20 cellular contexts compared by ENCODE assay signal in the genomic region with DNA sequence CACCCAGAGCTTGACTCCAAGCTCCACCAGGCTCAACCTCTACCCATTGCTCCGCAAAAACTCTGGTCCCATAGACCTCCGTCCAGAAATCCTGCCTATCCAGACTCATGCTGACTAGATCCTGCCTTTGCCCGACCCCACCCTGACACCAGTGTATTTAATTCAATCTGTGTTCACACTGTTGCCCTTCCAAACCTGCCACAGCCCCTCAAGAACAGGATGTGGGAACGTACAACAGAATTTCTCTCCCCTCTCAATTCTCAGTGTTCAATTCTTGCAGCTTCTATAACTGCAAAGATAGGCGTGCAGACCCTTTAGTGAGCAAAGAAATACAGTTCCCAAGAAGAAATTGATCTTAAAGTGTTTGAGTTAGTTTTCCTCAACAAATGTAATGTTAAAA.
DNase-seq lines count a peak whose midpoint lies in the region; ATAC-seq and TF ChIP-seq lines count a peak whose summit lies in the region.
"Had no signal": no experiment of that assay in that cellular context is flagged by ENCODE, and none has a peak within 500 bp of the region (broad histone marks: within the 10 kb centered on the region; RNA-seq: fewer than 3 reads in every experiment).

No MANE protein-coding gene starts in this region.

- H2AFZ ChIP-seq in Loucy (ENCODE audit: low read length), result no peak overlapping the region
- no peak overlapping the region for H2AFZ ChIP-seq in smooth muscle cell (ENCODE audit: low read depth)

- H3K4me1 ChIP-seq in Loucy (ENCODE audit: insufficient read depth, low read length, poor library complexity, severe bottlenecking) (peaks cover 21% of the 10 kb centered on the region), smooth muscle cell (ENCODE audit: low read depth) (no peaks in the 10 kb centered on the region)
- H3K4me1 ChIP-seq: Caco-2 had no signal

- H3K4me3 ChIP-seq in Jurkat, Clone E6-1 (ENCODE audit: low read length), result no peak overlapping the region
- H3K4me3 ChIP-seq in Loucy (ENCODE audit: low read length, poor library complexity, severe bottlenecking) (no peak overlapping the region), smooth muscle cell (no peak overlapping the region)
- H3K4me3 ChIP-seq: BLaER1 treated with 17β-estradiol and CSF1 and Interleukin-3, amounts not matched to agents 10 nM and 100 nM; GM12878 had no signal

- H4K20me1 ChIP-seq in Loucy (ENCODE audit: insufficient read depth, low read length, poor library complexity, severe bottlenecking) (no peaks in the 10 kb centered on the region), smooth muscle cell (ENCODE audit: low read depth) (no peaks in the 10 kb centered on the region)
- H4K20me1 ChIP-seq: BLaER1 treated with 17β-estradiol and CSF1 and Interleukin-3, amounts not matched to agents 10 nM and 100 nM had no signal

- 91% methylated on average over 5 of the region's 5 CpGs for WGBS in smooth muscle cell (ENCODE audit: low lambda C conversion rate)

- H3K9me3 ChIP-seq in Loucy (ENCODE audit: insufficient read depth, low read depth, low read length) (no peaks in the 10 kb centered on the region; the same call in 1 of the 2 replicates), smooth muscle cell (replicated peaks; ENCODE audit: low read depth) (no peaks in the 10 kb centered on the region)
- H3K9me3 ChIP-seq: Caco-2 had no signal

- TF ChIP-seq CTCF in Loucy (conservative IDR thresholded peaks at IDR 0.05; ENCODE audit: low read length) (no peak), smooth muscle cell (IDR thresholded peaks at IDR 0.05; ENCODE audit: borderline replicate concordance, insufficient read depth, poor library complexity, severe bottlenecking) (no peak)

- peak; percentile 63 for DNase-seq in Jurkat, Clone E6-1 (ENCODE audit: low read depth, low spot score)
- DNase-seq in smooth muscle cell (lab: John Stamatoyannopoulos, UW; ENCODE audit: unreplicated experiment) (no peak), kidney tubule cell (ENCODE audit: low spot score) (no peak), NCI-H2081 (lab: John Stamatoyannopoulos, UW) (no peak), ACHN (no peak)
- no peak for DNase-seq in activated naive CD4-positive, alpha-beta T cell treated with anti-CD3 and anti-CD28 coated beads, Interleukin-2, amount 50 U/mL, for 72 hours (ENCODE audit: low spot score in 2 of 2)
- DNase-seq: 8988T; AML-193; Caco-2; Calu3; CD4-positive, alpha-beta T cell; CD8-positive, alpha-beta T cell; DMS79 treated with DMSO at 0.1 percent for 48 hours; EL; GDM1 had no signal

- H3K9me3 Mint-ChIP-seq in activated naive CD4-positive, alpha-beta T cell treated with anti-CD3 and anti-CD28 coated beads, Interleukin-2, amount 50 U/mL, for 72 hours, result peaks cover 5% of the 10 kb centered on the region in 2 donors

- no peak overlapping the region for H3K27ac Mint-ChIP-seq in activated naive CD4-positive, alpha-beta T cell treated with anti-CD3 and anti-CD28 coated beads, Interleukin-2, amount 50 U/mL, for 72 hours
- H3K27ac Mint-ChIP-seq: B cell; CD4-positive, alpha-beta T cell; CD8-positive, alpha-beta T cell had no signal

- no peaks in the 10 kb centered on the region for H3K36me3 ChIP-seq in Loucy (ENCODE audit: insufficient read depth, low read length)
- H3K36me3 ChIP-seq in smooth muscle cell (ENCODE audit: low read depth), result no peaks in the 10 kb centered on the region
- H3K36me3 ChIP-seq: BLaER1 treated with 17β-estradiol and CSF1 and Interleukin-3, amounts not matched to agents 10 nM and 100 nM had no signal

- H3K27me3 ChIP-seq in Loucy (ENCODE audit: insufficient read depth, low read length, poor library complexity, severe bottlenecking), result no peaks in the 10 kb centered on the region
- no peaks in the 10 kb centered on the region for H3K27me3 ChIP-seq in smooth muscle cell (ENCODE audit: low read depth)
- H3K27me3 ChIP-seq: BLaER1 treated with 17β-estradiol and CSF1 and Interleukin-3, amounts not matched to agents 10 nM and 100 nM had no signal

- H3K9ac ChIP-seq in Loucy (ENCODE audit: low read depth, low read length, poor library complexity, severe bottlenecking) (no peak overlapping the region), smooth muscle cell (ENCODE audit: low read depth) (peak overlapping the region; percentile 29)
- H3K9ac ChIP-seq: BLaER1 treated with 17β-estradiol and CSF1 and Interleukin-3, amounts not matched to agents 10 nM and 100 nM had no signal

- H3K79me2 ChIP-seq in Loucy (ENCODE audit: insufficient read depth, low read length) (no peaks in the 10 kb centered on the region), smooth muscle cell (ENCODE audit: low read depth) (no peaks in the 10 kb centered on the region)

- H3K27ac ChIP-seq in smooth muscle cell (ENCODE audit: low read depth), result peak overlapping the region; percentile 87
- H3K27ac ChIP-seq: BLaER1 treated with 17β-estradiol and CSF1 and Interleukin-3, amounts not matched to agents 10 nM and 100 nM; C4-2B had no signal

- no peak for ATAC-seq in activated naive CD4-positive, alpha-beta T cell treated with anti-CD3 and anti-CD28 coated beads, Interleukin-2, amount 50 U/mL, for 72 hours
- ATAC-seq: CD8-positive, alpha-beta T cell; GM12878 had no signal

- H3K36me3 Mint-ChIP-seq in activated naive CD4-positive, alpha-beta T cell treated with anti-CD3 and anti-CD28 coated beads, Interleukin-2, amount 50 U/mL, for 72 hours, result no peaks in the 10 kb centered on the region
- H3K36me3 Mint-ChIP-seq: CD8-positive, alpha-beta T cell had no signal

- H3F3A ChIP-seq in Loucy (ENCODE audit: low read depth) (no peaks in the 10 kb centered on the region), smooth muscle cell (ENCODE audit: low read depth) (no peaks in the 10 kb centered on the region)

- H3K4me2 ChIP-seq in Loucy (ENCODE audit: low read depth, low read length, poor library complexity, severe bottlenecking), result peak overlapping the region; percentile 2
- peak overlapping the region; percentile 41 for H3K4me2 ChIP-seq in smooth muscle cell

- in situ Hi-C loops in ACHN (cut with HindIII; ENCODE audit: low pct_ligation_motif_present, low pct_unique_long_range_greater_than_20kb, low sequenced_read_pairs), result no loop called here

- no peaks in the 10 kb centered on the region for H3K9me2 ChIP-seq in Loucy (replicated peaks; ENCODE audit: low read depth, low read length)
